ENCODE assay signal across 1 cellular context in genomic region chr2:216551669-216552068, GRCh38.
TF ChIP-seq lines count a peak whose summit lies in the region.

No MANE protein-coding gene starts in this region.

TF ChIP-seq in GM23338, 12 proteins besides CTCF, POLR2A, EP300 and RAD21 (continued from another document):
- TF ChIP-seq NANOG (IDR thresholded peaks at IDR 0.05; ENCODE audit: borderline replicate concordance) (no peak), STAT1 (IDR thresholded peaks at IDR 0.05; ENCODE audit: unreplicated experiment) (no peak), ZNF114 (CRISPR knock-in tag; IDR thresholded peaks at IDR 0.05) (no peak), ETS1 (IDR thresholded peaks at IDR 0.05) (no peak), ZNF462 (CRISPR knock-in tag; IDR thresholded peaks at IDR 0.05) (no peak), EZH2 (IDR thresholded peaks at IDR 0.05; ENCODE audit: low read depth, unreplicated experiment) (no peak)
TF ChIP-seq in GM23338: peak in this region for 0.
